ENCODE assay signal across 16 cellular contexts in genomic region chr11:120228794-120229384, GRCh38. TPM values are rescaled to one million over a fixed set of nuclear protein-coding genes. Genes with fewer than 3 reads are reported as not detected.
DNase-seq lines count a peak whose midpoint lies in the region; ATAC-seq and TF ChIP-seq lines count a peak whose summit lies in the region.
"Had no signal": no experiment of that assay in that cellular context is flagged by ENCODE, and none has a peak within 500 bp of the region (broad histone marks: within the 10 kb centered on the region; RNA-seq: fewer than 3 reads in every experiment).

No MANE protein-coding gene starts in this region.

- H3K27ac ChIP-seq in fibroblast of lung (ENCODE audit: insufficient read depth, low read length): no peak overlapping the region
- H3K27ac ChIP-seq in gastrocnemius medialis: peak overlapping the region in 1 of 4 donors; percentile 6
- H3K27ac ChIP-seq: lower lobe of right lung, neutrophil, SJSA1 had no signal

- H3K27me3 ChIP-seq in fibroblast of lung (ENCODE audit: control insufficient read depth, insufficient read depth, low read length) (no peaks in the 10 kb centered on the region), gastrocnemius medialis (peaks cover 0 to 5% (median 0%) of the 10 kb centered on the region in 3 donors)
- H3K27me3 ChIP-seq: SJSA1 had no signal

- no peaks in the 10 kb centered on the region for H3K79me2 ChIP-seq in fibroblast of lung (ENCODE audit: control insufficient read depth, insufficient read depth, low read length)

- ATAC-seq in stimulated activated naive CD8-positive, alpha-beta T cell treated with anti-CD3 and anti-CD28 coated beads, Interleukin-15, Interleukin-2, amounts not matched to agents 100 U/mL and 50 U/mL, for 24 hours: peak; percentile 14
- ATAC-seq in gastrocnemius medialis (no peak), HG03378 (IDR thresholded peaks at IDR 0.05; ENCODE audit: unreplicated experiment) (no peak)
- ATAC-seq: activated T-cell treated with anti-CD3 and anti-CD28 coated beads, Interleukin-2, amount 50 U/mL, for 72 hours; heart left ventricle had no signal

- no peaks in the 10 kb centered on the region for H4K20me1 ChIP-seq in fibroblast of lung (ENCODE audit: control insufficient read depth, extremely low read depth, insufficient read depth, low read length)

- no peak overlapping the region for H3K4me2 ChIP-seq in fibroblast of lung (ENCODE audit: extremely low read depth, insufficient read depth, low read length)

- H3K4me3 ChIP-seq in NB4 (ENCODE audit: low read depth, low read length) (no peak overlapping the region), fibroblast of lung (replicated peaks in 1 of 4; ENCODE audit: control extremely low read depth in 1 of 4, insufficient read depth in 1 of 4, low read depth in 3 of 4, low read length in 4 of 4) (no peak overlapping the region), gastrocnemius medialis (no peak overlapping the region)
- H3K4me3 ChIP-seq: heart left ventricle, lower lobe of right lung, SJSA1, skin epidermis had no signal

- no peak overlapping the region for H3K9ac ChIP-seq in fibroblast of lung (ENCODE audit: insufficient read depth, low read length)

- DNase-seq in NB4 (ENCODE audit: low read depth): no peak
- DNase-seq in fibroblast of lung (ENCODE audit: low read depth in 2 of 2): no peak
- no peak for DNase-seq in stimulated activated naive CD8-positive, alpha-beta T cell treated with anti-CD3 and anti-CD28 coated beads, Interleukin-15, Interleukin-2, amounts not matched to agents 100 U/mL and 50 U/mL, for 24 hours
- no peak for DNase-seq in gastrocnemius medialis
- no peak for DNase-seq in NCI-H1048 (lab: John Stamatoyannopoulos, UW)
- DNase-seq: activated B cell treated with CpG ODN at 0.5 μM for 24 hours; activated T-cell treated with anti-CD3 and anti-CD28 coated beads, Interleukin-2, amount 50 U/mL, for 72 hours; lower lobe of right lung; NCI-H1436 treated with DMSO at 0.1 percent for 48 hours had no signal

- intact Hi-C loops in gastrocnemius medialis (cut with DNase I; ENCODE audit: low total_unique reads): loop anchor here (1.0 kb wide), 1 partner anchor 57 kb away; no protein-coding TSS in a partner anchor

- H2AFZ ChIP-seq in fibroblast of lung (ENCODE audit: low read length): no peak overlapping the region

- TF ChIP-seq POLR2A in NB4 (IDR thresholded peaks at IDR 0.05; ENCODE audit: extremely low read depth, insufficient read length) (no peak), gastrocnemius medialis (IDR thresholded peaks at IDR 0.05) (no peak)

- peaks cover 6% of the 10 kb centered on the region for H3K36me3 ChIP-seq in fibroblast of lung (ENCODE audit: control insufficient read depth, insufficient read depth, low read length)
- H3K36me3 ChIP-seq in gastrocnemius medialis: no peaks in the 10 kb centered on the region
- H3K36me3 ChIP-seq: lower lobe of right lung, neutrophil, SJSA1 had no signal

- H3K4me1 ChIP-seq in fibroblast of lung (ENCODE audit: control insufficient read depth, extremely low read depth, insufficient read depth, low read length) (no peaks in the 10 kb centered on the region), gastrocnemius medialis (peaks cover 16% of the 10 kb centered on the region in 2 donors)
- H3K4me1 ChIP-seq: SJSA1 had no signal

- H3K9me3 ChIP-seq in fibroblast of lung (ENCODE audit: control insufficient read depth, insufficient read depth, low read depth, low read length) (no peaks in the 10 kb centered on the region), gastrocnemius medialis (no peaks in the 10 kb centered on the region)
- H3K9me3 ChIP-seq: heart left ventricle, lower lobe of right lung, neutrophil, SJSA1 had no signal

- TF ChIP-seq CTCF in GM12872 (IDR thresholded peaks at IDR 0.05; ENCODE audit: insufficient read depth, low read depth, low read length) (peak; percentile 50; the same call in 2 of the 3 replicates), NB4 (IDR thresholded peaks at IDR 0.05; ENCODE audit: low read depth, low read length) (peak; percentile 47), fibroblast of lung (conservative IDR thresholded peaks at IDR 0.05 in 1 of 2, IDR thresholded peaks at IDR 0.05 in 1 of 2; ENCODE audit: low read depth in 1 of 2, low read length in 2 of 2) (peak; percentile 2 to 17), gastrocnemius medialis (IDR thresholded peaks at IDR 0.05 in 4 of 5, conservative IDR thresholded peaks at IDR 0.05 in 1 of 5) (no peak)

- in situ Hi-C loops in gastrocnemius medialis (cut with MboI; ENCODE audit: low sequenced_read_pairs in 4 of 4): loop anchor here (5.0 kb wide), 1 partner anchor 57 kb away; no protein-coding TSS in a partner anchor

RNA-seq across cellular contexts. Expression of gene POU2F3, which starts 11.1 kb away (rescaled TPM):
- not detected in 2 replicates for total RNA-seq in fibroblast of lung
- polyA plus RNA-seq in fibroblast of lung: 0.23 TPM in 1 of 2 replicates, not detected in the other
- 0.23 TPM in 1 of 2 replicates, not detected in the other for polyA plus RNA-seq in fibroblast of lung (2012)
- polyA minus RNA-seq in fibroblast of lung (ENCODE audit: low replicate concordance): 1.4 TPM in 1 of 2 replicates, not detected in the other
- total RNA-seq in gastrocnemius medialis: not detected
- total RNA-seq: activated B cell treated with CpG ODN at 0.5 μM for 24 hours, SJSA1, temporal lobe had no signal
- polyA plus RNA-seq: heart left ventricle had no signal

RNA-seq across cellular contexts. Expression of gene OAF, which starts 18.1 kb away (rescaled TPM):
- total RNA-seq in fibroblast of lung: 16.7 and 20.0 TPM in 2 replicates
- 22.7 and 27.5 TPM in 2 replicates for polyA plus RNA-seq in fibroblast of lung
- polyA plus RNA-seq in fibroblast of lung (2012): 30.1 and 37.0 TPM in 2 replicates
- 28.5 and 32.3 TPM in 2 replicates for polyA minus RNA-seq in fibroblast of lung (ENCODE audit: low replicate concordance)
- 10 to 100 TPM in 3 of 4 donors, 1 to 10 TPM in 1; 8.7 to 17.5 (median 10.1) TPM for total RNA-seq in gastrocnemius medialis

Comparison
In these comparisons a context has a peak if more than half of its experiments do, and no peak if none do; other contexts are left out.
1. CTCF ChIP-seq: peak in GM12872 (single experiment), NB4 (single experiment) and fibroblast of lung (2 of 2); none in gastrocnemius medialis (0 of 5).